34 cellular contexts compared by ENCODE assay signal in genomic region chr3:175807175-175807574, GRCh38.
"Had no signal": no experiment of that assay in that cellular context is flagged by ENCODE, and none has a peak within 500 bp of the region (broad histone marks: within the 10 kb centered on the region; RNA-seq: fewer than 3 reads in every experiment).

No MANE protein-coding gene starts in this region.

- H3K9me3 ChIP-seq: MG63 had no signal

- DNase-seq: Kasumi-1, MG63, MM.1S, MV-4-11, NCI-H1048, NCI-H1092, NCI-H1092 treated with DMSO at 0.1 percent for 48 hours, NCI-H1105, NCI-H1105 treated with DMSO at 0.1 percent for 48 hours, NCI-H1417, NCI-H1417 treated with DMSO at 0.1 percent for 48 hours, NCI-H1436, NCI-H1436 treated with DMSO at 0.1 percent for 48 hours, NCI-H146, NCI-H1694, NCI-H1694 treated with DMSO at 0.1 percent for 48 hours, NCI-H187, NCI-H187 treated with DMSO at 0.1 percent for 48 hours, NCI-H1930, NCI-H2029, NCI-H2029 treated with DMSO at 0.1 percent for 48 hours, NCI-H2081, NCI-H2081 treated with DMSO at 0.1 percent for 48 hours, NCI-H2107, NCI-H2171, NCI-H2171 treated with DMSO at 0.1 percent for 48 hours, NCI-H2227 treated with DMSO at 0.1 percent for 48 hours, NCI-H226, NCI-H345, NCI-H446, NCI-H446 treated with DMSO at 0.1 percent for 48 hours, NCI-H510A, NCI-H510A treated with DMSO at 0.1 percent for 48 hours, NCI-H524 treated with DMSO at 0.1 percent for 48 hours had no signal

- H3K4me3 ChIP-seq: MG63 had no signal

- H3K36me3 ChIP-seq: MG63 had no signal

- H3K27me3 ChIP-seq: MG63 had no signal
